In genomic region chr12:108457734-108458361, GRCh38 we compare ENCODE assay signal across 17 cellular contexts. TPM values are rescaled to one million over a fixed set of nuclear protein-coding genes. Genes with fewer than 3 reads are reported as not detected.
A peak's percentile ranks its signal among the peaks of the same experiment; 100 is the strongest.
DNase-seq lines count a peak whose midpoint lies in the region; ATAC-seq and TF ChIP-seq lines count a peak whose summit lies in the region.
"Had no signal": no experiment of that assay in that cellular context is flagged by ENCODE, and none has a peak within 500 bp of the region (broad histone marks: within the 10 kb centered on the region; RNA-seq: fewer than 3 reads in every experiment).

No MANE protein-coding gene starts in this region.

- peak; percentile 19 for TF ChIP-seq CTCF in osteoblast (IDR thresholded peaks at IDR 0.05; ENCODE audit: extremely low read depth, low read depth, low read length)

- peaks cover 20% of the 10 kb centered on the region for H3K27me3 ChIP-seq in osteoblast (ENCODE audit: insufficient read depth, low read length)
- H3K27me3 ChIP-seq: BLaER1, upper lobe of left lung had no signal

- no peaks in the 10 kb centered on the region for H4K20me1 ChIP-seq in osteoblast (ENCODE audit: insufficient read depth, low read length)

- H3K36me3 ChIP-seq in osteoblast (ENCODE audit: insufficient read depth, low read length) = no peaks in the 10 kb centered on the region
- H3K36me3 ChIP-seq: BLaER1, left ventricle myocardium inferior, spleen, upper lobe of left lung had no signal

- H3K4me2 ChIP-seq in osteoblast (ENCODE audit: insufficient read depth, low read length) = no peak overlapping the region
- H3K4me2 ChIP-seq: BLaER1 had no signal

- no peak overlapping the region for H3K27ac ChIP-seq in osteoblast (ENCODE audit: low read depth, low read length)
- H3K27ac ChIP-seq: BLaER1, left ventricle myocardium inferior, spleen, upper lobe of left lung had no signal

- DNase-seq in NCI-H1694 treated with DMSO at 0.1 percent for 48 hours (lab: John Stamatoyannopoulos, UW) (peak; percentile 19), NCI-H1694 (lab: John Stamatoyannopoulos, UW) (no peak), HT-29 (ENCODE audit: low spot score) (peak; percentile 1), dermis blood vessel endothelial cell (peak; percentile 31), osteoblast (ENCODE audit: insufficient read length, low spot score, missing footprints) (no peak), amygdala (lab: John Stamatoyannopoulos, UW) (no peak), DMS53 treated with DMSO at 0.1 percent for 48 hours (lab: John Stamatoyannopoulos, UW; ENCODE audit: unreplicated experiment) (no peak)
- DNase-seq: activated T-cell treated with anti-CD3 and anti-CD28 coated beads, Interleukin-2, amount 50 U/mL, for 1 hour; effector CD8-positive, alpha-beta T cell; glutamatergic neuron; left ventricle myocardium inferior; spleen; stimulated activated CD4-positive, alpha-beta T cell treated with anti-CD3 and anti-CD28 coated beads, Interleukin-4, amount 100 ng/mL, for 4 hours; T1000 had no signal

- no peaks in the 10 kb centered on the region for H3K4me1 ChIP-seq in osteoblast (ENCODE audit: insufficient read depth, low read length)
- H3K4me1 ChIP-seq: BLaER1, left ventricle myocardium inferior, spleen, upper lobe of left lung had no signal

- H3K9me3 ChIP-seq in osteoblast (ENCODE audit: low read depth, low read length) = no peaks in the 10 kb centered on the region
- H3K9me3 ChIP-seq: BLaER1, left ventricle myocardium inferior, spleen, upper lobe of left lung had no signal

- ATAC-seq in GM19397 (IDR thresholded peaks at IDR 0.05; ENCODE audit: unreplicated experiment) = no peak

- H3K4me3 ChIP-seq in osteoblast (ENCODE audit: insufficient read depth, low read length) = no peak overlapping the region
- H3K4me3 ChIP-seq: BLaER1, left ventricle myocardium inferior, spleen, upper lobe of left lung had no signal

- H2AFZ ChIP-seq in osteoblast (ENCODE audit: low read length) = no peak overlapping the region

- H3K79me2 ChIP-seq in osteoblast (ENCODE audit: insufficient read depth, low read length) = no peaks in the 10 kb centered on the region

RNA-seq across cellular contexts. Expression of gene FICD, which starts 57.2 kb away (rescaled TPM):
- total RNA-seq in HT-29 (2014; rRNA removed; shearing (Covaris generic)) = 9.1 and 9.6 TPM in 2 replicates
- total RNA-seq in dermis blood vessel endothelial cell = 7.0 TPM in 2 replicates
- 5.4 and 7.7 TPM in 2 replicates for total RNA-seq in osteoblast

Comparison
In these comparisons a context has a peak if more than half of its experiments do, and no peak if none do; other contexts are left out.
1. DNase-seq: peak in NCI-H1694 treated with DMSO at 0.1 percent for 48 hours (single experiment), HT-29 (single experiment) and dermis blood vessel endothelial cell (single experiment); none in NCI-H1694 (single experiment), osteoblast (single experiment), amygdala (0 of 56) and DMS53 treated with DMSO at 0.1 percent for 48 hours (single experiment).